24 cellular contexts compared by ENCODE assay signal in the genomic region with DNA sequence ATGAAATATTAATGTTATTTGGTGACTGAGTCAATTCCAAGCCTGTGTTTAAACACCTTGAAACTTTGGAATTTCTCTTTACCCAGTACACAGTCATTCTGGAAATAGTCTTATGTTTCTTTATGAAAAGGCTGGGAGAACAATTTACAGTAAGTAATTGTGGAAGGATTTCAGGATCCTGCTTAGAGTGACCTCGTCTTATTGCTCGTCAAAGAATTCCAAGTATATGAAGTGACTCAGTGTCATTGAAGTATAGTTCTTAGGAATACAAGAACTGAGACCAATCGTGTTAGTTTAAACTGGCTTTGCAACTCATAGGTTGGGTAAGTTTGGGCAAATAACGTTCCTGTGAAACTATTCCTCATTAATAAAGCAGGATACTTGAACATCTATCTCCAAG.
DNase-seq lines count a peak whose midpoint lies in the region; ATAC-seq and TF ChIP-seq lines count a peak whose summit lies in the region.
"Had no signal": no experiment of that assay in that cellular context is flagged by ENCODE, and none has a peak within 500 bp of the region (broad histone marks: within the 10 kb centered on the region; RNA-seq: fewer than 3 reads in every experiment).

No MANE protein-coding gene starts in this region.

- intact Hi-C loops in lower lobe of right lung (cut with DNase I), result no loop called here

- H3K4me3 Mint-ChIP-seq in HFFc6, result no peak overlapping the region
- H3K4me3 Mint-ChIP-seq: CD4-positive, alpha-beta T cell had no signal

- peak; percentile 40 for DNase-seq in AG10803 (ENCODE audit: low read depth)
- peak; percentile 6 for DNase-seq in HFFc6
- peak; percentile 13 for DNase-seq in adipocyte (ENCODE audit: low read depth)
- peak; percentile 38 for DNase-seq in kidney tubule cell (ENCODE audit: low spot score)
- DNase-seq in GM19238 (ENCODE audit: insufficient read length, low spot score), result no peak
- no peak for DNase-seq in SKM-1 (lab: John Stamatoyannopoulos, UW; ENCODE audit: unreplicated experiment)
- no peak for DNase-seq in NCI-H510A treated with DMSO at 0.1 percent for 48 hours (lab: John Stamatoyannopoulos, UW)
- no peak for DNase-seq in lower lobe of right lung
- DNase-seq: CD4-positive, alpha-beta T cell; COR-L47; DMS79 treated with DMSO at 0.1 percent for 48 hours; GOT3; HCEC 1CT; KG1; MV-4-11; NCI-H1105 treated with DMSO at 0.1 percent for 48 hours; NCI-H1694; NCI-H2081; NCI-H2171 treated with DMSO at 0.1 percent for 48 hours; NCI-H526; SJCRH30; T-helper 1 cell had no signal

- TF ChIP-seq CTCF in AG10803 (conservative IDR thresholded peaks at IDR 0.05; ENCODE audit: low read length) (no peak), HFFc6 (IDR thresholded peaks at IDR 0.05) (no peak), lower lobe of right lung (IDR thresholded peaks at IDR 0.05) (no peak)

- H3K9me3 ChIP-seq in adipocyte (ENCODE audit: control insufficient read depth, low read length), result peaks cover 6% of the 10 kb centered on the region
- no peaks in the 10 kb centered on the region for H3K9me3 ChIP-seq in lower lobe of right lung
- H3K9me3 ChIP-seq: BLaER1, SJCRH30 had no signal

- H3K27me3 ChIP-seq in adipocyte (replicated peaks; ENCODE audit: control insufficient read depth, insufficient read depth, low read length) (no peaks in the 10 kb centered on the region), lower lobe of right lung (ENCODE audit: low read depth) (no peaks in the 10 kb centered on the region)
- H3K27me3 ChIP-seq: BLaER1, SJCRH30 had no signal

- ATAC-seq in lower lobe of right lung, result no peak
- ATAC-seq: HepG2 had no signal

- H3K9ac ChIP-seq in adipocyte (ENCODE audit: low read length), result no peak overlapping the region
- H3K9ac ChIP-seq: BLaER1 had no signal

- H3K27me3 Mint-ChIP-seq in HFFc6 (ENCODE audit: insufficient read depth), result peaks cover 3% of the 10 kb centered on the region; the same call in 1 of the 2 replicates
- H3K27me3 Mint-ChIP-seq: CD4-positive, alpha-beta T cell had no signal

- H3K4me1 Mint-ChIP-seq in HFFc6 (ENCODE audit: low read depth), result peaks cover 15% of the 10 kb centered on the region

- H3K4me1 ChIP-seq in adipocyte (ENCODE audit: control insufficient read depth, insufficient read depth, low read length) (no peaks in the 10 kb centered on the region), lower lobe of right lung (no peaks in the 10 kb centered on the region)
- H3K4me1 ChIP-seq: SJCRH30 had no signal

- H3K27ac Mint-ChIP-seq in HFFc6, result 0 out of 2 replicates have a peak overlapping the region, but pooled peaks have one; percentile 21
- H3K27ac Mint-ChIP-seq: CD4-positive, alpha-beta T cell had no signal

- H3K27ac ChIP-seq in lower lobe of right lung, result no peak overlapping the region
- H3K27ac ChIP-seq: BLaER1, SJCRH30 had no signal

- H3K4me3 ChIP-seq in AG10803 (ENCODE audit: low read length) (no peak overlapping the region), adipocyte (ENCODE audit: low read length) (no peak overlapping the region), lower lobe of right lung (no peak overlapping the region)
- H3K4me3 ChIP-seq: BLaER1, SJCRH30 had no signal

- peaks cover 7% of the 10 kb centered on the region for H3K9me3 Mint-ChIP-seq in HFFc6

- H3K36me3 ChIP-seq in adipocyte (ENCODE audit: control insufficient read depth, insufficient read depth, low read length, severe bottlenecking), result no peaks in the 10 kb centered on the region
- no peaks in the 10 kb centered on the region for H3K36me3 ChIP-seq in lower lobe of right lung
- H3K36me3 ChIP-seq: BLaER1, SJCRH30 had no signal

- H3K36me3 Mint-ChIP-seq in HFFc6 (ENCODE audit: low read depth), result peaks cover 10% of the 10 kb centered on the region

Comparison
In these comparisons a context has a peak if more than half of its experiments do, and no peak if none do; other contexts are left out.
1. DNase-seq: peak in AG10803 (single experiment), HFFc6 (single experiment), adipocyte (single experiment) and kidney tubule cell (single experiment); none in GM19238 (single experiment), SKM-1 (single experiment), NCI-H510A treated with DMSO at 0.1 percent for 48 hours (single experiment) and lower lobe of right lung (single experiment).